ENCODE assay signal across 8 cellular contexts in genomic region chr10:44960098-44960480, GRCh38. TPM values are rescaled to one million over a fixed set of nuclear protein-coding genes. Genes with fewer than 3 reads are reported as not detected.
DNase-seq lines count a peak whose midpoint lies in the region; ATAC-seq and TF ChIP-seq lines count a peak whose summit lies in the region.

No MANE protein-coding gene starts in this region.

- no peak for TF ChIP-seq POLR2A in prostate gland (IDR thresholded peaks at IDR 0.05)

- TF ChIP-seq CTCF in GM12864 (IDR thresholded peaks at IDR 0.05; ENCODE audit: low read depth, low read length, missing control alignments): no peak
- TF ChIP-seq CTCF in fibroblast of mammary gland (conservative IDR thresholded peaks at IDR 0.05; ENCODE audit: control insufficient read depth, insufficient read depth, low read depth, low read length): no peak
- no peak for TF ChIP-seq CTCF in prostate gland (IDR thresholded peaks at IDR 0.05)

- ATAC-seq in GM21447 (IDR thresholded peaks at IDR 0.05; ENCODE audit: unreplicated experiment): no peak

- no peaks in the 10 kb centered on the region for H3K27me3 ChIP-seq in SJCRH30
- no peaks in the 10 kb centered on the region for H3K27me3 ChIP-seq in prostate gland (replicated peaks; ENCODE audit: insufficient read depth)

- H3K4me3 ChIP-seq in GM12864 (ENCODE audit: low read depth, low read length) (peak overlapping the region; percentile 71), SJCRH30 (peak overlapping the region; percentile 85), fibroblast of mammary gland (ENCODE audit: control insufficient read depth, low read depth, low read length) (peak overlapping the region; percentile 37), prostate gland (peak overlapping the region; percentile 51 to 72)

- intact Hi-C loops in prostate gland (cut with DNase I) (no loop called here), posterior vena cava (cut with DNase I) (no loop called here)

- no peaks in the 10 kb centered on the region for H3K36me3 ChIP-seq in SJCRH30
- H3K36me3 ChIP-seq in prostate gland: no peaks in the 10 kb centered on the region

- WGBS in prostate gland: 32% methylated on average over 8 of the region's 8 CpGs

- H3K9me3 ChIP-seq in SJCRH30 (replicated peaks): no peaks in the 10 kb centered on the region
- no peaks in the 10 kb centered on the region for H3K9me3 ChIP-seq in prostate gland

- peaks cover 27% of the 10 kb centered on the region for H3K4me1 ChIP-seq in SJCRH30
- peaks cover 15% of the 10 kb centered on the region for H3K4me1 ChIP-seq in prostate gland (replicated peaks)

- DNase-seq in GM12864 (ENCODE audit: low read depth) (no peak), SJCRH30 (no peak), fibroblast of mammary gland (ENCODE audit: low read depth) (no peak), prostate gland (ENCODE audit: low spot score) (no peak), cerebellar nuclear complex (lab: John Stamatoyannopoulos, UW) (no peak), NCI-H1105 treated with DMSO at 0.1 percent for 48 hours (lab: John Stamatoyannopoulos, UW) (no peak), posterior vena cava (ENCODE audit: low spot score) (no peak)

- H3K27ac ChIP-seq in SJCRH30 (peak overlapping the region; percentile 96), prostate gland (peak overlapping the region; percentile 46 to 76)

RNA-seq across cellular contexts. Expression of gene RASSF4, which starts 0.5 kb away (rescaled TPM):
- 18.9 and 22.0 TPM in 2 replicates for total RNA-seq in SJCRH30 (2014; rRNA removed; shearing (Covaris generic))
- total RNA-seq in prostate gland (10 to 100 TPM in 1 of 2 donors, 1 to 10 TPM in 1; 6.1 to 31.0 TPM), posterior vena cava (10 to 100 TPM; 15.5 to 37.9 TPM)

RNA-seq across cellular contexts. Expression of gene DEPP1, which starts 18.5 kb away (rescaled TPM):
- 0.24 and 0.25 TPM in 2 replicates for total RNA-seq in SJCRH30 (2014; rRNA removed; shearing (Covaris generic))
- 100 to 1,000 TPM in 1 of 2 donors, 10 to 100 TPM in 1; 27.2 to 144 TPM for total RNA-seq in prostate gland
- total RNA-seq in posterior vena cava: 100 to 1,000 TPM in 1 of 2 donors, 10 to 100 TPM in 1; 58.8 to 105 TPM

RNA-seq across cellular contexts. Expression of gene ZNF22, which starts 40.6 kb away (rescaled TPM):
- total RNA-seq in SJCRH30 (2014; rRNA removed; shearing (Covaris generic)): 37.9 and 39.0 TPM in 2 replicates
- total RNA-seq in prostate gland: 10 to 100 TPM; 15.8 to 24.2 TPM
- 10 to 100 TPM; 17.4 to 19.7 TPM for total RNA-seq in posterior vena cava

RNA-seq across cellular contexts. Expression of gene TMEM72, which starts 49.0 kb away (rescaled TPM):
- total RNA-seq in SJCRH30 (2014; rRNA removed; shearing (Covaris generic)): 0.02 TPM in 1 of 2 replicates, not detected in the other
- total RNA-seq in prostate gland: 1 to 10 TPM in 1 of 2 donors, not detected in 1; 1.6 TPM
- not detected for total RNA-seq in posterior vena cava

Comparison
In these comparisons a context has a peak if more than half of its experiments do, and no peak if none do; other contexts are left out.
1. RNA of gene DEPP1, which starts 18.5 kb away (total RNA-seq): 27.2 to 144 TPM in prostate gland and 58.8 to 105 TPM in posterior vena cava; 0.24 to 0.25 TPM in SJCRH30; every median in the first group is over 10 times any median in the second.
2. Peak in every context shown above with its lines, with median percentiles within 50 percentile points of each other: H3K4me3 ChIP-seq.